8 cellular contexts compared by ENCODE assay signal in the genomic region with DNA sequence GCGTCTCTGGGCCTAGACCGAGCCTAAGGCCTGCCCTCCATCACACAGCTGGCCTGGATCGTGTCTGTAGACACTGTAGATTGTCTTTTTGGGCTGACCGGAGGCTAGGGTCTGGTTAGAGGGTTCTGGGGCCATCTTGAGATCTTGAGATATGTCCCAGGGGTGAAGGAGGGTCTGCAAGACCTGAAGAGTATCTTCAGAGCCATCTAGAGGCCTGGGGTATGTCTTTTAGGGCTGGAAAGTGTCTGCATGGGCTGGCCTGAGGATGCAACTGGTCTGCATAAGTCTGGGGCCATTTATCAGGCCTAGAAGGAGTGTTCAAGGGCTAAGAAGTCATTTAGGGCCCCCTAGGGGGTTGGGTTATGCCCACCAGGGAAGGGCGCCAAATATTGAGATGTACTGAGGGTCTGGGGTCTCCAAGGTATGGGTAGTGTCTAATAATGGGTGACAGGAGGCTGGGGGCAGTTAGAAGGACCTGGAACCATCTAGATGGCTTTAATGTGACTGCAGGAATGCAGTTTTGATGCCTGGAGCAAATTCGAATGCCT. TPM values are rescaled to one million over a fixed set of nuclear protein-coding genes. Genes with fewer than 3 reads are reported as not detected.
DNase-seq lines count a peak whose midpoint lies in the region; ATAC-seq and TF ChIP-seq lines count a peak whose summit lies in the region.

No MANE protein-coding gene starts in this region.

- no peak for TF ChIP-seq POLR2A in GM18505 (IDR thresholded peaks at IDR 0.05; ENCODE audit: borderline replicate concordance, extremely low read depth, insufficient read depth, insufficient read length)

- H3K27ac Mint-ChIP-seq in CD8-positive, alpha-beta T cell = peak overlapping the region; percentile 96
- peak overlapping the region; percentile 97 for H3K27ac Mint-ChIP-seq in neural progenitor cell

- no peak for ATAC-seq in CD8-positive, alpha-beta T cell
- ATAC-seq in HG02610 (IDR thresholded peaks at IDR 0.05; ENCODE audit: unreplicated experiment) (no peak), HG03175 (IDR thresholded peaks at IDR 0.05; ENCODE audit: unreplicated experiment) (no peak), GM18505 (IDR thresholded peaks at IDR 0.05; ENCODE audit: unreplicated experiment) (no peak)

- intact Hi-C loops in CD8-positive, alpha-beta T cell (cut with DNase I, micrococcal nuclease) = loop anchor here in 1 of 2 experiments (1.0 to 5.0 kb wide), 4 partner anchors 22 to 870 kb away; partner anchors contain the start of genes ASPDH and JOSD2

- no peaks in the 10 kb centered on the region for H3K9me3 Mint-ChIP-seq in CD8-positive, alpha-beta T cell
- no peaks in the 10 kb centered on the region for H3K9me3 Mint-ChIP-seq in neural progenitor cell

- H3K27me3 Mint-ChIP-seq in CD8-positive, alpha-beta T cell (ENCODE audit: low read depth) = no peaks in the 10 kb centered on the region
- H3K27me3 Mint-ChIP-seq in neural progenitor cell (ENCODE audit: insufficient read depth, low read depth) = peaks cover 11% of the 10 kb centered on the region

- H3K4me3 ChIP-seq in CD8-positive, alpha-beta T cell (ENCODE audit: low read depth, low read length) = peak overlapping the region; percentile 99
- H3K4me3 ChIP-seq in ectodermal cell (ENCODE audit: insufficient read depth, low read depth, low read length) (peak overlapping the region; percentile 82), neural progenitor cell (peak overlapping the region; percentile 90)

- H3K4me1 ChIP-seq in CD8-positive, alpha-beta T cell (ENCODE audit: insufficient read depth, low read length) = peaks cover 51% of the 10 kb centered on the region
- peaks cover 25% of the 10 kb centered on the region for H3K4me1 ChIP-seq in ectodermal cell (ENCODE audit: control insufficient read depth, insufficient read depth, low read length)
- peaks cover 37% of the 10 kb centered on the region for H3K4me1 ChIP-seq in neural progenitor cell

- H3K4me3 Mint-ChIP-seq in CD8-positive, alpha-beta T cell = peak overlapping the region; percentile 95
- H3K4me3 Mint-ChIP-seq in neural progenitor cell = peak overlapping the region; percentile 99

- peak overlapping the region; percentile 86 for H3K27ac ChIP-seq in CD8-positive, alpha-beta T cell (ENCODE audit: low read depth, low read length)
- H3K27ac ChIP-seq in ectodermal cell (ENCODE audit: insufficient read depth, low read depth, low read length, poor library complexity, severe bottlenecking) (no peak overlapping the region), neural progenitor cell (peak overlapping the region; percentile 84)

- no peak for DNase-seq in CD8-positive, alpha-beta T cell
- DNase-seq in NCI-H2171 (lab: John Stamatoyannopoulos, UW) (peak; percentile 15), neural progenitor cell (ENCODE audit: low spot score) (no peak)
- no peak for DNase-seq in activated CD4-positive, CD25-positive, alpha-beta regulatory T cell treated with anti-CD3 and anti-CD28 coated beads, Interleukin-2, amount 50 U/mL, for 72 hours

- H3F3A ChIP-seq in neural progenitor cell (ENCODE audit: low read depth) = peaks cover 41% of the 10 kb centered on the region

- H3K36me3 ChIP-seq in CD8-positive, alpha-beta T cell (ENCODE audit: insufficient read depth, low read length) = peaks cover 10% of the 10 kb centered on the region
- H3K36me3 ChIP-seq in ectodermal cell (ENCODE audit: control insufficient read depth, insufficient read depth, low read length) (peaks cover 19% of the 10 kb centered on the region), neural progenitor cell (no peaks in the 10 kb centered on the region)

- peak overlapping the region; percentile 95 for H3K4me2 ChIP-seq in neural progenitor cell

- no peaks in the 10 kb centered on the region for H3K9me3 ChIP-seq in CD8-positive, alpha-beta T cell (ENCODE audit: low read length)
- no peaks in the 10 kb centered on the region for H3K9me3 ChIP-seq in ectodermal cell (ENCODE audit: control insufficient read depth, low read length)
- H3K9me3 ChIP-seq in neural progenitor cell (ENCODE audit: low read depth) = no peaks in the 10 kb centered on the region

- no peak for TF ChIP-seq CTCF in CD8-positive, alpha-beta T cell (IDR thresholded peaks at IDR 0.05)
- no peak for TF ChIP-seq CTCF in neural progenitor cell (IDR thresholded peaks at IDR 0.05)

- peak overlapping the region; percentile 77 for H2AFZ ChIP-seq in neural progenitor cell (replicated peaks)

- H3K27me3 ChIP-seq in CD8-positive, alpha-beta T cell (ENCODE audit: insufficient read depth, low read length) = no peaks in the 10 kb centered on the region
- H3K27me3 ChIP-seq in ectodermal cell (ENCODE audit: control insufficient read depth, insufficient read depth, low read length, poor library complexity, severe bottlenecking) (peaks cover 4% of the 10 kb centered on the region), neural progenitor cell (peaks cover 11% of the 10 kb centered on the region)

- peaks cover 20% of the 10 kb centered on the region for H3K36me3 Mint-ChIP-seq in CD8-positive, alpha-beta T cell
- peaks cover 20% of the 10 kb centered on the region for H3K36me3 Mint-ChIP-seq in neural progenitor cell

- H3K4me1 Mint-ChIP-seq in CD8-positive, alpha-beta T cell (ENCODE audit: low read depth) = peaks cover 65% of the 10 kb centered on the region
- H3K4me1 Mint-ChIP-seq in neural progenitor cell = peaks cover 51% of the 10 kb centered on the region

- H3K9ac ChIP-seq in neural progenitor cell = peak overlapping the region; percentile 97

- 11 to 13% methylated on average over 6 of the region's 6 CpGs for WGBS in ectodermal cell, 2 experiments

- CTCF ChIA-PET in CD8-positive, alpha-beta T cell (lab: Charles Lee) = interaction anchor here (1.0 to 3.1 kb wide), 4 partner anchors 29 to 38 kb away, joined by 3 to 9 read pairs (median 6); no protein-coding TSS in a partner anchor

- H4K20me1 ChIP-seq in neural progenitor cell (ENCODE audit: low read depth) = peaks cover 39% of the 10 kb centered on the region

- peaks cover 41% of the 10 kb centered on the region for H3K79me2 ChIP-seq in neural progenitor cell (ENCODE audit: low read depth)

- POLR2A ChIA-PET in CD8-positive, alpha-beta T cell (lab: Charles Lee) = interaction anchor here (0.6 to 4.0 kb wide), 13 partner anchors 16 to 234 kb away, joined by 3 to 44 read pairs (median 4); partner anchors contain the start of genes BCL2L12, IRF3, NOSIP and PRMT1

RNA-seq across cellular contexts. Expression of gene SCAF1, which starts 0.6 kb away (rescaled TPM):
- total RNA-seq in CD8-positive, alpha-beta T cell = 10 to 100 TPM; 30.2 to 33.3 TPM
- 68.2 TPM for polyA plus RNA-seq in ectodermal cell (2013, experiment 1 of 4)
- polyA plus RNA-seq in ectodermal cell (2013, experiment 2 of 4) = 74.4 TPM
- 46.6 TPM for polyA plus RNA-seq in ectodermal cell (2013, experiment 3 of 4)
- 47.8 TPM for polyA plus RNA-seq in ectodermal cell (2013, experiment 4 of 4)
- 8.7 and 27.5 TPM in 2 replicates for total RNA-seq in neural progenitor cell (ENCODE audit: low replicate concordance)

RNA-seq across cellular contexts. Expression of gene RRAS, which starts 2.6 kb away (rescaled TPM):
- total RNA-seq in CD8-positive, alpha-beta T cell = 1 to 10 TPM; 3.6 to 4.9 TPM
- 18.0 TPM for polyA plus RNA-seq in ectodermal cell (2013, experiment 1 of 4)
- polyA plus RNA-seq in ectodermal cell (2013, experiment 2 of 4) = 22.6 TPM
- 23.9 TPM for polyA plus RNA-seq in ectodermal cell (2013, experiment 3 of 4)
- 26.1 TPM for polyA plus RNA-seq in ectodermal cell (2013, experiment 4 of 4)
- 9.6 and 15.2 TPM in 2 replicates for total RNA-seq in neural progenitor cell (ENCODE audit: low replicate concordance)

RNA-seq across cellular contexts. Expression of gene IRF3, which starts 23.1 kb away (rescaled TPM):
- total RNA-seq in CD8-positive, alpha-beta T cell = 10 to 100 TPM; 92.0 to 99.5 TPM
- 106 TPM for polyA plus RNA-seq in ectodermal cell (2013, experiment 1 of 4)
- 108 TPM for polyA plus RNA-seq in ectodermal cell (2013, experiment 2 of 4)
- polyA plus RNA-seq in ectodermal cell (2013, experiment 3 of 4) = 84.3 TPM
- 78.5 TPM for polyA plus RNA-seq in ectodermal cell (2013, experiment 4 of 4)
- 29.5 and 65.1 TPM in 2 replicates for total RNA-seq in neural progenitor cell (ENCODE audit: low replicate concordance)

RNA-seq across cellular contexts. Expression of gene BCL2L12, which starts 23.2 kb away (rescaled TPM):
- total RNA-seq in CD8-positive, alpha-beta T cell = 10 to 100 TPM; 13.1 to 14.7 TPM
- polyA plus RNA-seq in ectodermal cell (2013, experiment 1 of 4) = 111 TPM
- polyA plus RNA-seq in ectodermal cell (2013, experiment 2 of 4) = 104 TPM
- 111 TPM for polyA plus RNA-seq in ectodermal cell (2013, experiment 3 of 4)
- polyA plus RNA-seq in ectodermal cell (2013, experiment 4 of 4) = 129 TPM
- total RNA-seq in neural progenitor cell (ENCODE audit: low replicate concordance) = 6.1 and 41.8 TPM in 2 replicates

RNA-seq across cellular contexts. Expression of gene PRMT1, which starts 34.5 kb away (rescaled TPM):
- 10 to 100 TPM; 37.7 to 42.6 TPM for total RNA-seq in CD8-positive, alpha-beta T cell
- 541 TPM for polyA plus RNA-seq in ectodermal cell (2013, experiment 1 of 4)
- 508 TPM for polyA plus RNA-seq in ectodermal cell (2013, experiment 2 of 4)
- polyA plus RNA-seq in ectodermal cell (2013, experiment 3 of 4) = 488 TPM
- polyA plus RNA-seq in ectodermal cell (2013, experiment 4 of 4) = 532 TPM
- total RNA-seq in neural progenitor cell (ENCODE audit: low replicate concordance) = 480 and 755 TPM in 2 replicates
